In the genomic region with DNA sequence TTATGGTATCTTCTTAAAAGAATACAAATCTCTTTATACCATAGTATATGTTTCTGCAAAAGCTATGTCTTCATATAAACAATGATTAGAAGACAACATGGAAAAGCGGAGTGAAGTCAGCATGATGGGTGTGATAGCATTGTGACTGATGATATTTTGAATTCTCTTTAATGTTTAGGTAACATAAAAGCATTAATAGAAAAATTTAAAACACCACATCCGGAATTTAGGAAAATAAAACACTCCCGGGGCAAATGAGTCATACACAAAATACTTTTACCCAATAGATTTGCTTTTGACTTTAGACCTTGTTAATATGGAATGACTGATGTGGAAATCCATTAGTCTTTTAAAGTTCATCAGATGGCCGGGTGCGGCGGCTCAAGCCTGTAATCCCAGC, we compare ENCODE assay signal across 27 cellular contexts.
DNase-seq lines count a peak whose midpoint lies in the region; ATAC-seq and TF ChIP-seq lines count a peak whose summit lies in the region.
"Had no signal": no experiment of that assay in that cellular context is flagged by ENCODE, and none has a peak within 500 bp of the region (broad histone marks: within the 10 kb centered on the region; RNA-seq: fewer than 3 reads in every experiment).

No MANE protein-coding gene starts in this region.

- intact Hi-C loops in MCF 10A (cut with micrococcal nuclease) = no loop called here
- intact Hi-C loops in breast epithelium (cut with DNase I; ENCODE audit: low total_unique reads) = no loop called here

- H3K36me3 ChIP-seq in breast epithelium = no peaks in the 10 kb centered on the region

- no peaks in the 10 kb centered on the region for H3K27me3 Mint-ChIP-seq in MCF 10A (ENCODE audit: insufficient read depth, unreplicated experiment)
- H3K27me3 Mint-ChIP-seq in activated T-cell treated with anti-CD3 and anti-CD28 coated beads, Interleukin-2, amount 50 U/mL, for 72 hours (ENCODE audit: low read depth) = peaks cover 22% of the 10 kb centered on the region
- no peaks in the 10 kb centered on the region for H3K27me3 Mint-ChIP-seq in WTC11 (ENCODE audit: low read depth)
- peaks cover 5% of the 10 kb centered on the region for H3K27me3 Mint-ChIP-seq in activated CD8-positive, alpha-beta T cell treated with anti-CD3 and anti-CD28 coated beads, Interleukin-2, amount 10 ng/mL, durations not matched to agents 7 days and 5 days (ENCODE audit: low read depth)

- TF ChIP-seq CTCF in MCF 10A (IDR thresholded peaks at IDR 0.05; ENCODE audit: unreplicated experiment) (no peak), breast epithelium (IDR thresholded peaks at IDR 0.05) (no peak), choroid plexus epithelial cell (conservative IDR thresholded peaks at IDR 0.05; ENCODE audit: low read depth, low read length) (no peak), WTC11 (IDR thresholded peaks at IDR 0.05) (no peak)

- H3K27me3 ChIP-seq in breast epithelium = no peaks in the 10 kb centered on the region

- no peak overlapping the region for H3K27ac ChIP-seq in breast epithelium
- H3K27ac ChIP-seq: 22Rv1, RWPE1 had no signal

- H3K4me3 Mint-ChIP-seq in MCF 10A (ENCODE audit: unreplicated experiment) = no peak overlapping the region
- H3K4me3 Mint-ChIP-seq in activated T-cell treated with anti-CD3 and anti-CD28 coated beads, Interleukin-2, amount 50 U/mL, for 72 hours = no peak overlapping the region
- no peak overlapping the region for H3K4me3 Mint-ChIP-seq in WTC11
- no peak overlapping the region for H3K4me3 Mint-ChIP-seq in activated CD8-positive, alpha-beta T cell treated with anti-CD3 and anti-CD28 coated beads, Interleukin-2, amount 10 ng/mL, durations not matched to agents 7 days and 5 days
- H3K4me3 Mint-ChIP-seq: CD8-positive, alpha-beta memory T cell; T-cell had no signal

- H3K9me3 ChIP-seq in breast epithelium = no peaks in the 10 kb centered on the region
- H3K9me3 ChIP-seq: SK-N-SH had no signal

- H3K27ac Mint-ChIP-seq in MCF 10A (ENCODE audit: low read depth, unreplicated experiment) (no peak overlapping the region), WTC11 (no peak overlapping the region)
- H3K27ac Mint-ChIP-seq in activated T-cell treated with anti-CD3 and anti-CD28 coated beads, Interleukin-2, amount 50 U/mL, for 72 hours = no peak overlapping the region
- H3K27ac Mint-ChIP-seq in activated CD8-positive, alpha-beta T cell treated with anti-CD3 and anti-CD28 coated beads, Interleukin-2, amount 10 ng/mL, durations not matched to agents 7 days and 5 days = no peak overlapping the region
- H3K27ac Mint-ChIP-seq: CD8-positive, alpha-beta memory T cell; T-cell had no signal

- ATAC-seq in activated T-cell treated with anti-CD3 and anti-CD28 coated beads, Interleukin-2, amount 50 U/mL, for 72 hours (replicated peaks in 1 of 2) = no peak
- ATAC-seq in WTC11 = no peak
- ATAC-seq in activated CD8-positive, alpha-beta T cell treated with anti-CD3 and anti-CD28 coated beads, Interleukin-2, amount 10 ng/mL, durations not matched to agents 7 days and 5 days = no peak
- ATAC-seq: HepG2, T-cell had no signal

- H3K4me3 ChIP-seq in breast epithelium (no peak overlapping the region), choroid plexus epithelial cell (ENCODE audit: low read depth, low read length) (no peak overlapping the region)

- CTCF ChIA-PET in MCF 10A (lab: Yijun Ruan, JAX) = interaction anchor here (0.6 to 1.8 kb wide), 4 partner anchors 9 to 53 kb away, joined by 3 to 6 read pairs (median 3); no protein-coding TSS in a partner anchor
- CTCF ChIA-PET in WTC11 (lab: Charles Lee) = no interaction called here
- CTCF ChIA-PET in activated CD8-positive, alpha-beta T cell treated with anti-CD3 and anti-CD28 coated beads, Interleukin-2, amount 10 ng/mL, durations not matched to agents 7 days and 5 days (lab: Charles Lee) = interaction anchor here (1.8 kb wide), 1 partner anchor 24 kb away, joined by 5 read pairs; no protein-coding TSS in a partner anchor

- POLR2A ChIA-PET in MCF 10A (lab: Yijun Ruan, JAX) (interaction anchor here (1.8 kb wide), 2 partner anchors 18 to 27 kb away, joined by 6 to 8 read pairs; no protein-coding TSS in a partner anchor), WTC11 (lab: Charles Lee) (no interaction called here)
- POLR2A ChIA-PET in activated CD8-positive, alpha-beta T cell treated with anti-CD3 and anti-CD28 coated beads, Interleukin-2, amount 10 ng/mL, durations not matched to agents 7 days and 5 days (lab: Charles Lee) = no interaction called here

- H3K4me1 ChIP-seq in breast epithelium = peaks cover 9 to 14% of the 10 kb centered on the region in 2 donors

- peaks cover 30% of the 10 kb centered on the region for H3K36me3 Mint-ChIP-seq in MCF 10A (ENCODE audit: insufficient read depth, unreplicated experiment)
- H3K36me3 Mint-ChIP-seq in activated T-cell treated with anti-CD3 and anti-CD28 coated beads, Interleukin-2, amount 50 U/mL, for 72 hours (ENCODE audit: insufficient read depth in 2 of 2) = no peaks in the 10 kb centered on the region
- peaks cover 15% of the 10 kb centered on the region for H3K36me3 Mint-ChIP-seq in WTC11
- H3K36me3 Mint-ChIP-seq in activated CD8-positive, alpha-beta T cell treated with anti-CD3 and anti-CD28 coated beads, Interleukin-2, amount 10 ng/mL, durations not matched to agents 7 days and 5 days (ENCODE audit: low read depth) = no peaks in the 10 kb centered on the region
- H3K36me3 Mint-ChIP-seq: CD8-positive, alpha-beta memory T cell; T-cell had no signal

- no peaks in the 10 kb centered on the region for H3K9me3 Mint-ChIP-seq in MCF 10A (ENCODE audit: unreplicated experiment)
- H3K9me3 Mint-ChIP-seq in activated T-cell treated with anti-CD3 and anti-CD28 coated beads, Interleukin-2, amount 50 U/mL, for 72 hours = no peaks in the 10 kb centered on the region
- no peaks in the 10 kb centered on the region for H3K9me3 Mint-ChIP-seq in WTC11
- H3K9me3 Mint-ChIP-seq in activated CD8-positive, alpha-beta T cell treated with anti-CD3 and anti-CD28 coated beads, Interleukin-2, amount 10 ng/mL, durations not matched to agents 7 days and 5 days (ENCODE audit: insufficient read depth) = no peaks in the 10 kb centered on the region
- H3K9me3 Mint-ChIP-seq: CD8-positive, alpha-beta memory T cell; T-cell had no signal

- no peak for TF ChIP-seq POLR2A in breast epithelium (IDR thresholded peaks at IDR 0.05)

- no TSS peak for BruUV-seq in MCF 10A (replicated peaks; lab: Mats Ljungman, UMichigan)

- peak; percentile 51 for DNase-seq in MCF 10A (ENCODE audit: unreplicated experiment)
- no peak for DNase-seq in breast epithelium (ENCODE audit: low spot score in 2 of 2)
- peak; percentile 74 for DNase-seq in M059J (ENCODE audit: low read depth)
- DNase-seq in choroid plexus epithelial cell (ENCODE audit: low read depth) = peak; percentile 36
- no peak for DNase-seq in RKO (ENCODE audit: low spot score)
- no peak for DNase-seq in activated T-cell treated with anti-CD3 and anti-CD28 coated beads, Interleukin-2, amount 50 U/mL, for 72 hours
- DNase-seq in WTC11 (ENCODE audit: low spot score) = no peak
- DNase-seq in activated CD8-positive, alpha-beta T cell treated with anti-CD3 and anti-CD28 coated beads, Interleukin-2, amount 10 ng/mL, durations not matched to agents 7 days and 5 days = no peak
- DNase-seq: AML-193; C1 segment of cervical spinal cord; CD8-positive, alpha-beta memory T cell; DMS53; H7; KBM-7; NCI-H1105 treated with DMSO at 0.1 percent for 48 hours; NCI-H1694; NCI-H2081; NCI-H2171 treated with DMSO at 0.1 percent for 48 hours; NCI-H446; NCI-H526 treated with DMSO at 0.1 percent for 48 hours; OCI-M1; SHP77 treated with DMSO at 0.1 percent for 48 hours; SK-N-SH; T-cell had no signal

- peaks cover 14% of the 10 kb centered on the region for H3K4me1 Mint-ChIP-seq in MCF 10A (ENCODE audit: insufficient read depth, unreplicated experiment)
- no peaks in the 10 kb centered on the region for H3K4me1 Mint-ChIP-seq in activated T-cell treated with anti-CD3 and anti-CD28 coated beads, Interleukin-2, amount 50 U/mL, for 72 hours (ENCODE audit: low read depth)
- H3K4me1 Mint-ChIP-seq in WTC11 = peaks cover 64% of the 10 kb centered on the region
- H3K4me1 Mint-ChIP-seq in activated CD8-positive, alpha-beta T cell treated with anti-CD3 and anti-CD28 coated beads, Interleukin-2, amount 10 ng/mL, durations not matched to agents 7 days and 5 days (ENCODE audit: low read depth) = no peaks in the 10 kb centered on the region
- H3K4me1 Mint-ChIP-seq: CD8-positive, alpha-beta memory T cell; T-cell had no signal

TF ChIP-seq in WTC11, 78 proteins besides CTCF, POLR2A, EP300 and RAD21 (continues in another document):
- TF ChIP-seq GTF2I (CRISPR knock-in tag; conservative IDR thresholded peaks at IDR 0.05) (no peak), SMAD4 (CRISPR knock-in tag; IDR thresholded peaks at IDR 0.05) (no peak), ELF4 (CRISPR knock-in tag; IDR thresholded peaks at IDR 0.05; ENCODE audit: low read depth) (no peak), ZNF263 (CRISPR knock-in tag; IDR thresholded peaks at IDR 0.05; ENCODE audit: low read depth) (no peak)
- TF ChIP-seq, protein P1, sequence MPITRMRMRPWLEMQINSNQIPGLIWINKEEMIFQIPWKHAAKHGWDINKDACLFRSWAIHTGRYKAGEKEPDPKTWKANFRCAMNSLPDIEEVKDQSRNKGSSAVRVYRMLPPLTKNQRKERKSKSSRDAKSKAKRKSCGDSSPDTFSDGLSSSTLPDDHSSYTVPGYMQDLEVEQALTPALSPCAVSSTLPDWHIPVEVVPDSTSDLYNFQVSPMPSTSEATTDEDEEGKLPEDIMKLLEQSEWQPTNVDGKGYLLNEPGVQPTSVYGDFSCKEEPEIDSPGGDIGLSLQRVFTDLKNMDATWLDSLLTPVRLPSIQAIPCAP (CRISPR knock-in tag; IDR thresholded peaks at IDR 0.05) = no peak
- TF ChIP-seq, protein P2, sequence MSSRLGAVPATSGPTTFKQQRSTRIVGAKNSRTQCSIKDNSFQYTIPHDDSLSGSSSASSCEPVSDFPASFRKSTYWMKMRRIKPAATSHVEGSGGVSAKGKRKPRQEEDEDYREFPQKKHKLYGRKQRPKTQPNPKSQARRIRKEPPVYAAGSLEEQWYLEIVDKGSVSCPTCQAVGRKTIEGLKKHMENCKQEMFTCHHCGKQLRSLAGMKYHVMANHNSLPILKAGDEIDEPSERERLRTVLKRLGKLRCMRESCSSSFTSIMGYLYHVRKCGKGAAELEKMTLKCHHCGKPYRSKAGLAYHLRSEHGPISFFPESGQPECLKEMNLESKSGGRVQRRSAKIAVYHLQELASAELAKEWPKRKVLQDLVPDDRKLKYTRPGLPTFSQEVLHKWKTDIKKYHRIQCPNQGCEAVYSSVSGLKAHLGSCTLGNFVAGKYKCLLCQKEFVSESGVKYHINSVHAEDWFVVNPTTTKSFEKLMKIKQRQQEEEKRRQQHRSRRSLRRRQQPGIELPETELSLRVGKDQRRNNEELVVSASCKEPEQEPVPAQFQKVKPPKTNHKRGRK (CRISPR knock-in tag; IDR thresholded peaks at IDR 0.05; ENCODE audit: borderline replicate concordance) = no peak

Comparison
In these comparisons a context has a peak if more than half of its experiments do, and no peak if none do; other contexts are left out.
1. DNase-seq: peak in MCF 10A (single experiment), M059J (single experiment) and choroid plexus epithelial cell (single experiment); none in breast epithelium (0 of 2), RKO (single experiment), activated T-cell treated with anti-CD3 and anti-CD28 coated beads, Interleukin-2, amount 50 U/mL, for 72 hours (0 of 2), WTC11 (single experiment) and activated CD8-positive, alpha-beta T cell treated with anti-CD3 and anti-CD28 coated beads, Interleukin-2, amount 10 ng/mL, durations not matched to agents 7 days and 5 days (single experiment).